8 cellular contexts compared by ENCODE assay signal in genomic region chr5:53479045-53479655, GRCh38. TPM values are rescaled to one million over a fixed set of nuclear protein-coding genes. Genes with fewer than 3 reads are reported as not detected.
DNase-seq lines count a peak whose midpoint lies in the region; ATAC-seq and TF ChIP-seq lines count a peak whose summit lies in the region.

No MANE protein-coding gene starts in this region.

- H3K27me3 Mint-ChIP-seq in CD14-positive monocyte (ENCODE audit: low read depth in 3 of 3): peaks cover 58 to 78% (median 63%) of the 10 kb centered on the region in 3 donors
- peaks cover 28 to 54% (median 45%) of the 10 kb centered on the region in 5 donors for H3K27me3 Mint-ChIP-seq in naive thymus-derived CD8-positive, alpha-beta T cell

- ATAC-seq in naive thymus-derived CD8-positive, alpha-beta T cell: no peak
- ATAC-seq in GM19328 (IDR thresholded peaks at IDR 0.05; ENCODE audit: unreplicated experiment) (no peak), GM19324 (IDR thresholded peaks at IDR 0.05; ENCODE audit: low FRiP score, unreplicated experiment) (no peak)

- H3K4me1 Mint-ChIP-seq in CD14-positive monocyte: peaks cover 38% of the 10 kb centered on the region
- H3K4me1 Mint-ChIP-seq in naive thymus-derived CD8-positive, alpha-beta T cell: peaks cover 18 to 44% (median 40%) of the 10 kb centered on the region in 4 donors

- H3K4me3 Mint-ChIP-seq in CD14-positive monocyte: peak overlapping the region; percentile 94 to 98
- H3K4me3 Mint-ChIP-seq in naive thymus-derived CD8-positive, alpha-beta T cell: peak overlapping the region; percentile 84 to 97 (median 91)

- H3K36me3 Mint-ChIP-seq in CD14-positive monocyte: peaks cover 4 to 9% of the 10 kb centered on the region in 2 donors
- no peaks in the 10 kb centered on the region for H3K36me3 Mint-ChIP-seq in naive thymus-derived CD8-positive, alpha-beta T cell

- POLR2A ChIA-PET in naive thymus-derived CD8-positive, alpha-beta T cell (lab: Charles Lee): no interaction called here

- H3K4me3 ChIP-seq in choroid plexus epithelial cell (ENCODE audit: low read depth, low read length): peak overlapping the region; percentile 77

- intact Hi-C loops in CD14-positive monocyte (cut with micrococcal nuclease): no loop called here

- peak overlapping the region in 1 of 7 donors; percentile 15 for H3K27ac Mint-ChIP-seq in CD14-positive monocyte
- peak overlapping the region in 8 of 10 donors; percentile 0 to 82 (median 13) for H3K27ac Mint-ChIP-seq in naive thymus-derived CD8-positive, alpha-beta T cell

- TF ChIP-seq RAD21 in Ishikawa (IDR thresholded peaks at IDR 0.05; ENCODE audit: low read depth): no peak

- H3K9me3 Mint-ChIP-seq in CD14-positive monocyte: peaks cover 0 to 13% (median 8%) of the 10 kb centered on the region in 7 donors
- peaks cover 0 to 4% (median 0%) of the 10 kb centered on the region in 9 donors for H3K9me3 Mint-ChIP-seq in naive thymus-derived CD8-positive, alpha-beta T cell

- TF ChIP-seq CTCF in CD14-positive monocyte (IDR thresholded peaks at IDR 0.05) (no peak), choroid plexus epithelial cell (conservative IDR thresholded peaks at IDR 0.05; ENCODE audit: low read depth, low read length) (no peak)

- no peak for TF ChIP-seq EP300 in Ishikawa (IDR thresholded peaks at IDR 0.05; ENCODE audit: borderline replicate concordance)

- no peak for DNase-seq in CD14-positive monocyte (ENCODE audit: low spot score)
- peak; percentile 55 for DNase-seq in choroid plexus epithelial cell (ENCODE audit: low read depth)
- DNase-seq in naive thymus-derived CD8-positive, alpha-beta T cell: peak in 2 of 10 donors; percentile 4 to 20
- no peak for DNase-seq in RPMI8226
- DNase-seq in GF-D8 (lab: John Stamatoyannopoulos, UW): no peak

TF ChIP-seq in Ishikawa, 13 proteins besides CTCF, POLR2A, EP300 and RAD21:
- TF ChIP-seq TCF12 (IDR thresholded peaks at IDR 0.05; ENCODE audit: low read depth) (no peak), CEBPB (IDR thresholded peaks at IDR 0.05) (peak; percentile 81)

RNA-seq across cellular contexts. Expression of gene FST, which starts 1.3 kb away (rescaled TPM):
- polyA plus RNA-seq in CD14-positive monocyte: not detected
- total RNA-seq in naive thymus-derived CD8-positive, alpha-beta T cell: under 1 TPM; 0.36 to 0.96 TPM
- polyA plus RNA-seq in naive thymus-derived CD8-positive, alpha-beta T cell: under 1 TPM in 2 of 3 donors, not detected in 1; 0.30 to 0.39 TPM
